In the genomic region with DNA sequence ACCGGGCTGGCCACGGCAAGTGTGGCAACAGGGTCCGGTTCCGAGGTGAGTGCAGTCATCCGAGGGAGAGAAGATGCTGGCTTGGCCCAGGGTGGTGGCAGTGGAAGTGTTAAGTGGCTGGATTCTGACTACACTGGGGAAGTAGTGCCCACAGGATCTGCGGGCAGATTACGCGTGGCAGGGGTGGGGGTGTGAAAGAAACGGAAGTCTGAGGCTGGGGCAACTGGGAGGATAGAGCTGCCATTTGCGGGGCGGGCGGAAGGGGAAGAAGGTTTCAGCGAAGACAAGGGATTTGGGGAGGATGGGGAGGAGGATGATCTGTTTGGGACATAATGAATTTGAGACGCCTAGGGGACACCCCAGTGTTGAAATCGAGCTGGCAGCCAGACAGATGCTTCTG, we compare ENCODE assay signal across 26 cellular contexts.
"Had no signal": no experiment of that assay in that cellular context is flagged by ENCODE, and none has a peak within 500 bp of the region (broad histone marks: within the 10 kb centered on the region; RNA-seq: fewer than 3 reads in every experiment).

No MANE protein-coding gene starts in this region.

- H3K9me3 Mint-ChIP-seq: activated naive CD4-positive, alpha-beta T cell treated with anti-CD3 and anti-CD28 coated beads, Interleukin-2, amount 50 U/mL, for 72 hours; activated T-cell treated with anti-CD3 and anti-CD28 coated beads, Interleukin-2, amount 50 U/mL, for 24 hours; activated T-helper 17 cell treated with anti-CD3 and anti-CD28 coated beads, Interleukin-2, amount 50 U/mL, for 72 hours; T-helper 2 cell treated with Interferon-gamma antibody and Interleukin-4, amounts not matched to agents 5 μg/mL and 100 μg/mL, for 36 hours had no signal

- H3K27me3 Mint-ChIP-seq: activated T-helper 17 cell treated with anti-CD3 and anti-CD28 coated beads, Interleukin-2, amount 50 U/mL, for 72 hours; brain had no signal

- H3K27me3 ChIP-seq: foreskin keratinocyte, pancreas, upper lobe of left lung had no signal

- H3K27ac Mint-ChIP-seq: activated naive CD4-positive, alpha-beta T cell treated with anti-CD3 and anti-CD28 coated beads, Interleukin-2, amount 50 U/mL, for 72 hours; activated T-cell treated with anti-CD3 and anti-CD28 coated beads, Interleukin-2, amount 50 U/mL, for 24 hours; activated T-helper 17 cell treated with anti-CD3 and anti-CD28 coated beads, Interleukin-2, amount 50 U/mL, for 72 hours; nephron; T-cell; T-helper 2 cell treated with Interferon-gamma antibody and Interleukin-4, amounts not matched to agents 5 μg/mL and 100 μg/mL, for 36 hours had no signal

- H3K4me3 ChIP-seq: pancreas, upper lobe of left lung had no signal

- H3K4me3 Mint-ChIP-seq: activated T-cell treated with anti-CD3 and anti-CD28 coated beads, Interleukin-2, amount 50 U/mL, for 24 hours; activated T-helper 17 cell treated with anti-CD3 and anti-CD28 coated beads, Interleukin-2, amount 50 U/mL, for 72 hours; brain; nephron; T-cell; T-helper 2 cell treated with Interferon-gamma antibody and Interleukin-4, amounts not matched to agents 5 μg/mL and 100 μg/mL, for 36 hours had no signal

- H3K27ac ChIP-seq: foreskin keratinocyte, pancreas, upper lobe of left lung had no signal

- H3K36me3 Mint-ChIP-seq: activated naive CD4-positive, alpha-beta T cell treated with anti-CD3 and anti-CD28 coated beads, Interleukin-2, amount 50 U/mL, for 72 hours; brain; T-cell had no signal

- ATAC-seq: activated naive CD4-positive, alpha-beta T cell treated with anti-CD3 and anti-CD28 coated beads, Interleukin-2, amount 50 U/mL, for 72 hours; activated T-helper 17 cell treated with anti-CD3 and anti-CD28 coated beads, Interleukin-2, amount 50 U/mL, for 72 hours; foreskin keratinocyte; left colon; pancreas; right cardiac atrium; stimulated activated naive CD8-positive, alpha-beta T cell treated with anti-CD3 and anti-CD28 coated beads, Interleukin-15, Interleukin-2, amounts not matched to agents 100 U/mL and 50 U/mL, for 24 hours; T-cell had no signal

- H3K9me3 ChIP-seq: pancreas, upper lobe of left lung had no signal

- H3K4me1 ChIP-seq: foreskin keratinocyte, pancreas, upper lobe of left lung had no signal

- H3K36me3 ChIP-seq: pancreas, upper lobe of left lung had no signal

- DNase-seq: activated CD4-positive, alpha-beta T cell treated with anti-CD3 and anti-CD28 coated beads for 1 hour; activated CD4-positive, alpha-beta T cell treated with anti-CD3 and anti-CD28 coated beads, Interleukin-2, amount 50 U/mL, for 1 hour; activated CD8-positive, alpha-beta memory T cell treated with anti-CD3 and anti-CD28 coated beads for 24 hours; activated CD8-positive, alpha-beta memory T cell treated with anti-CD3 and anti-CD28 coated beads, Interleukin-2, amount 50 U/mL, for 4 hours; activated T-cell treated with anti-CD3 and anti-CD28 coated beads, Interleukin-2, amount 50 U/mL, for 24 hours; dermis blood vessel endothelial cell; effector CD8-positive, alpha-beta T cell; erythroblast; foreskin keratinocyte; hypothalamus; islet precursor cell; left colon; mammary epithelial cell; midbrain; pancreas; right cardiac atrium; stimulated activated CD4-positive, alpha-beta T cell treated with anti-CD3 and anti-CD28 coated beads, Interleukin-12 subunit alpha, Interleukin-12 subunit beta, amount 100 ng/mL, for 4 hours; stimulated activated CD4-positive, alpha-beta T cell treated with anti-CD3 and anti-CD28 coated beads, Interleukin-4, amount 100 ng/mL, for 4 hours; stimulated activated naive CD8-positive, alpha-beta T cell treated with anti-CD3 and anti-CD28 coated beads, Interleukin-15, Interleukin-2, amounts not matched to agents 100 U/mL and 50 U/mL, for 24 hours had no signal

- H3K4me1 Mint-ChIP-seq: activated T-helper 17 cell treated with anti-CD3 and anti-CD28 coated beads, Interleukin-2, amount 50 U/mL, for 72 hours; nephron had no signal
